ENCODE assay signal across 31 cellular contexts in genomic region chr1:114395863-114396262, GRCh38.
DNase-seq lines count a peak whose midpoint lies in the region; ATAC-seq, FAIRE-seq and TF ChIP-seq lines count a peak whose summit lies in the region.
"Had no signal": no experiment of that assay in that cellular context is flagged by ENCODE, and none has a peak within 500 bp of the region (broad histone marks: within the 10 kb centered on the region; RNA-seq: fewer than 3 reads in every experiment).

No MANE protein-coding gene starts in this region.

- no peaks in the 10 kb centered on the region for H4K20me1 ChIP-seq in HepG2 (ENCODE audit: insufficient read depth, low read length)
- H4K20me1 ChIP-seq in K562 (replicated peaks; ENCODE audit: control insufficient read depth, insufficient read depth, low read length) = no peaks in the 10 kb centered on the region
- H4K20me1 ChIP-seq: BLaER1; BLaER1 treated with 17β-estradiol and CSF1 and Interleukin-3, amounts not matched to agents 10 nM and 100 nM had no signal

- H3K9ac ChIP-seq in HepG2 (ENCODE audit: insufficient read depth, low read depth, low read length) (no peak overlapping the region), K562 (ENCODE audit: insufficient read depth in 1 of 2, low read depth in 2 of 2, low read length in 2 of 2) (no peak overlapping the region)
- H3K9ac ChIP-seq: BLaER1; BLaER1 treated with 17β-estradiol and CSF1 and Interleukin-3, amounts not matched to agents 10 nM and 100 nM had no signal

- H3K4me2 ChIP-seq in HepG2 (ENCODE audit: low read depth, low read length) (no peak overlapping the region), K562 (ENCODE audit: insufficient read depth, low read length) (no peak overlapping the region)
- H3K4me2 ChIP-seq: A549; BLaER1; BLaER1 treated with 17β-estradiol and CSF1 and Interleukin-3, amounts not matched to agents 10 nM and 100 nM had no signal

- in situ Hi-C loops in HepG2 (cut with HindIII; ENCODE audit: extremely low pct_ligation_motif_present, low pct_unique_long_range_greater_than_20kb) = no loop called here
- in situ Hi-C loops in K562 (cut with MboI) = no loop called here

- no peaks in the 10 kb centered on the region for H3K9me1 ChIP-seq in K562 (ENCODE audit: control insufficient read depth, insufficient read depth, low read length)

- DNase-seq in HepG2 (ENCODE audit: low spot score) (no peak), right lobe of liver (no peak), K562 (ENCODE audit: extremely low read depth in 1 of 4, low spot score in 3 of 4) (no peak)
- DNase-seq: 8988T; ACHN; AML-193; BE2C; C1 segment of cervical spinal cord; Caco-2; Calu3; CD4-positive, alpha-beta memory T cell; CD4-positive, alpha-beta T cell; CD4-positive, CD25-positive, alpha-beta regulatory T cell; CD8-positive, alpha-beta memory T cell; CD8-positive, alpha-beta T cell; COR-L47; DMS 273 treated with DMSO at 0.1 percent for 48 hours; DMS153; DMS53; DMS79; DMS79 treated with DMSO at 0.1 percent for 48 hours; DND-41; EL had no signal

- H2AFZ ChIP-seq in HepG2 (ENCODE audit: low read length) (no peak overlapping the region), K562 (ENCODE audit: low read depth, low read length) (no peak overlapping the region)

- H3K27me3 ChIP-seq in HepG2 (ENCODE audit: control insufficient read depth in 1 of 2, insufficient read depth in 2 of 2, low read length in 2 of 2) = no peaks in the 10 kb centered on the region
- H3K27me3 ChIP-seq in right lobe of liver = no peaks in the 10 kb centered on the region
- no peaks in the 10 kb centered on the region for H3K27me3 ChIP-seq in K562 (ENCODE audit: control insufficient read depth in 2 of 2, insufficient read depth in 2 of 2, low read length in 2 of 2)
- H3K27me3 ChIP-seq: BE2C; BLaER1; BLaER1 treated with 17β-estradiol and CSF1 and Interleukin-3, amounts not matched to agents 10 nM and 100 nM had no signal

- H3K27ac ChIP-seq in HepG2 (ENCODE audit: extremely low read length, insufficient read depth, low read length) (no peak overlapping the region), right lobe of liver (no peak overlapping the region), K562 (ENCODE audit: extremely low read depth, low read depth, low read length) (no peak overlapping the region)
- H3K27ac ChIP-seq: 22Rv1; A549; BLaER1; BLaER1 treated with 17β-estradiol and CSF1 and Interleukin-3, amounts not matched to agents 10 nM and 100 nM; C4-2B had no signal

- no peaks in the 10 kb centered on the region for H3K79me2 ChIP-seq in HepG2 (ENCODE audit: insufficient read depth, low read length)
- H3K79me2 ChIP-seq in K562 (ENCODE audit: control insufficient read depth, insufficient read depth, low read length) = no peaks in the 10 kb centered on the region

- no peak for TF ChIP-seq EP300 in HepG2 (IDR thresholded peaks at IDR 0.05; ENCODE audit: low read depth in 2 of 2, low read length in 2 of 2)
- TF ChIP-seq EP300 in HepG2 (CRISPR knock-in tag; IDR thresholded peaks at IDR 0.05; ENCODE audit: borderline replicate concordance) = no peak
- TF ChIP-seq EP300 in K562 (IDR thresholded peaks at IDR 0.05; ENCODE audit: low read length) = no peak

- CTCF ChIA-PET in HepG2 (lab: Yijun Ruan, JAX; ENCODE audit: low intra/inter-chr PET ratio, low total read pairs) = no interaction called here
- CTCF ChIA-PET in K562 (lab: Yijun Ruan, JAX; ENCODE audit: low intra/inter-chr PET ratio) = no interaction called here

- no peak for FAIRE-seq in HepG2 (lab: Jason Lieb, UNC)
- FAIRE-seq in K562 (lab: Jason Lieb, UNC) = no peak
- FAIRE-seq: A204.1, A549, D721Med had no signal

- TF ChIP-seq RAD21 in HepG2 (CRISPR knock-in tag; IDR thresholded peaks at IDR 0.05) (no peak), K562 (CRISPR knock-in tag; conservative IDR thresholded peaks at IDR 0.05 in 1 of 2, IDR thresholded peaks at IDR 0.05 in 1 of 2) (no peak)

- intact Hi-C loops in HepG2 (cut with micrococcal nuclease; ENCODE audit: unreplicated experiment) (no loop called here), right lobe of liver (cut with DNase I) (no loop called here), K562 (cut with micrococcal nuclease) (no loop called here)

- ATAC-seq in HepG2 (no peak), right lobe of liver (no peak), K562 (no peak), GM19467 (IDR thresholded peaks at IDR 0.05; ENCODE audit: unreplicated experiment) (no peak)
- ATAC-seq: A549; CD8-positive, alpha-beta T cell had no signal

- TF ChIP-seq POLR2A in HepG2 (IDR thresholded peaks at IDR 0.05; ENCODE audit: insufficient read depth in 1 of 2, low read depth in 2 of 2, low read length in 2 of 2) (no peak), right lobe of liver (IDR thresholded peaks at IDR 0.05) (no peak), K562 (conservative IDR thresholded peaks at IDR 0.05) (no peak)

- peaks cover 2 to 40% of the 10 kb centered on the region in 2 experiments; a peak in 4 of 5 replicates for H3K36me3 ChIP-seq in HepG2 (replicated peaks in 1 of 2; ENCODE audit: control insufficient read depth in 1 of 2, insufficient read depth in 2 of 2, low read length in 2 of 2)
- H3K36me3 ChIP-seq in right lobe of liver = peaks cover 0 to 20% (median 11%) of the 10 kb centered on the region in 4 donors
- peaks cover 79% of the 10 kb centered on the region for H3K36me3 ChIP-seq in K562 (ENCODE audit: control insufficient read depth, insufficient read depth, low read length)

- H3K4me1 ChIP-seq in HepG2 (ENCODE audit: insufficient read depth, low read length) (no peaks in the 10 kb centered on the region), right lobe of liver (no peaks in the 10 kb centered on the region), K562 (replicated peaks in 1 of 2; ENCODE audit: control insufficient read depth in 2 of 2, insufficient read depth in 2 of 2, low read length in 2 of 2) (peaks cover 0 to 8% of the 10 kb centered on the region in 2 experiments; a peak in 2 of 5 replicates)
- H3K4me1 ChIP-seq: A549, BE2C, BLaER1, Caco-2 had no signal

- no TSS peak for BruUV-seq in HepG2 (replicated peaks; lab: Mats Ljungman, UMichigan)
- no TSS peak for BruUV-seq in K562 (replicated peaks; lab: Mats Ljungman, UMichigan)

- H3K9me3 ChIP-seq in HepG2 (ENCODE audit: low read length) (no peaks in the 10 kb centered on the region), right lobe of liver (no peaks in the 10 kb centered on the region), K562 (replicated peaks; ENCODE audit: control insufficient read depth, insufficient read depth, low read depth, low read length) (no peaks in the 10 kb centered on the region)
- H3K9me3 ChIP-seq: A549, BE2C, BLaER1, Caco-2 had no signal

- WGBS in HepG2 (ENCODE audit: low lambda C conversion rate) = 98% methylated on average over 1 of the region's 1 CpG
- 94% methylated on average over 1 of the region's 1 CpG for WGBS in right lobe of liver (ENCODE audit: insufficient coverage, low coverage, low lambda C conversion rate, missing lambda C conversion rate)
- WGBS in K562 (ENCODE audit: insufficient coverage, low coverage, missing lambda C conversion rate) = 96% methylated on average over 1 of the region's 1 CpG

- TF ChIP-seq CTCF in HepG2 (CRISPR knock-in tag; IDR thresholded peaks at IDR 0.05) (no peak), right lobe of liver (IDR thresholded peaks at IDR 0.05) (no peak), K562 (IDR thresholded peaks at IDR 0.05 in 2 of 3, conservative IDR thresholded peaks at IDR 0.05 in 1 of 3; ENCODE audit: insufficient read depth in 2 of 3, low read depth in 1 of 3, low read length in 3 of 3) (no peak)

- H3K4me3 ChIP-seq in HepG2 (replicated peaks in 1 of 3; ENCODE audit: insufficient read depth in 1 of 3, low read depth in 2 of 3, low read length in 3 of 3) (no peak overlapping the region), right lobe of liver (no peak overlapping the region), K562 (no peak overlapping the region)
- H3K4me3 ChIP-seq: A549; BLaER1; BLaER1 treated with 17β-estradiol and CSF1 and Interleukin-3, amounts not matched to agents 10 nM and 100 nM had no signal

- POLR2A ChIA-PET in HepG2 (lab: Yijun Ruan, JAX) = no interaction called here
- POLR2A ChIA-PET in K562 (lab: Yijun Ruan, JAX) = no interaction called here

TF ChIP-seq in HepG2, 621 proteins besides CTCF, POLR2A, EP300 and RAD21:
- no peak for TF ChIP-seq ETS1 (CRISPR knock-in tag; IDR thresholded peaks at IDR 0.05)
- 0 out of 2 replicates have a peak, but pooled peaks have one; percentile 16 for TF ChIP-seq MAFF (IDR thresholded peaks at IDR 0.05; ENCODE audit: low read depth, low read length)
- no peak for TF ChIP-seq PHF5A (CRISPR knock-in tag; IDR thresholded peaks at IDR 0.05; ENCODE audit: low read depth, unreplicated experiment)
- TF ChIP-seq MAFK (conservative IDR thresholded peaks at IDR 0.05 in 1 of 2, IDR thresholded peaks at IDR 0.05 in 1 of 2; ENCODE audit: low read length in 2 of 2) = peak in 1 of 2 experiments; percentile 31; a peak in 2 of 4 replicates
TF ChIP-seq in HepG2: peak in this region for 2.

TF ChIP-seq in K562, 482 proteins besides CTCF, POLR2A, EP300 and RAD21:
- TF ChIP-seq NCOA6 (IDR thresholded peaks at IDR 0.05) = no peak
- no peak for TF ChIP-seq KLF13 (tag; IDR thresholded peaks at IDR 0.05; ENCODE audit: borderline replicate concordance, low read depth)
- TF ChIP-seq ZNF778 (CRISPR knock-in tag; IDR thresholded peaks at IDR 0.05) = no peak
- no peak for TF ChIP-seq TRIM25 (IDR thresholded peaks at IDR 0.05; ENCODE audit: borderline replicate concordance)
- peak; percentile 56; the same call in 1 of the 2 replicates for TF ChIP-seq C11orf30 (IDR thresholded peaks at IDR 0.05; ENCODE audit: low read depth)
- TF ChIP-seq RBM22 (IDR thresholded peaks at IDR 0.05; ENCODE audit: low read depth, low read length, poor library complexity, severe bottlenecking) = no peak
- peak; percentile 75 for TF ChIP-seq ZNF316 (IDR thresholded peaks at IDR 0.05)
- no peak for TF ChIP-seq ZNF3 (CRISPR knock-in tag; IDR thresholded peaks at IDR 0.05)
- TF ChIP-seq SAFB (IDR thresholded peaks at IDR 0.05; ENCODE audit: borderline replicate concordance, low read depth, low read length) = no peak

Comparison
In these comparisons a context has a peak if more than half of its experiments do, and no peak if none do; other contexts are left out.
1. Of the 241 proteins assayed by ChIP-seq in both HepG2 and K562: peak only in HepG2: MAFF; only in K562: none; in both: none; in neither: 239; mixed calls (peak in some experiments, not most) for 1.